12 cellular contexts compared by ENCODE assay signal in the genomic region with DNA sequence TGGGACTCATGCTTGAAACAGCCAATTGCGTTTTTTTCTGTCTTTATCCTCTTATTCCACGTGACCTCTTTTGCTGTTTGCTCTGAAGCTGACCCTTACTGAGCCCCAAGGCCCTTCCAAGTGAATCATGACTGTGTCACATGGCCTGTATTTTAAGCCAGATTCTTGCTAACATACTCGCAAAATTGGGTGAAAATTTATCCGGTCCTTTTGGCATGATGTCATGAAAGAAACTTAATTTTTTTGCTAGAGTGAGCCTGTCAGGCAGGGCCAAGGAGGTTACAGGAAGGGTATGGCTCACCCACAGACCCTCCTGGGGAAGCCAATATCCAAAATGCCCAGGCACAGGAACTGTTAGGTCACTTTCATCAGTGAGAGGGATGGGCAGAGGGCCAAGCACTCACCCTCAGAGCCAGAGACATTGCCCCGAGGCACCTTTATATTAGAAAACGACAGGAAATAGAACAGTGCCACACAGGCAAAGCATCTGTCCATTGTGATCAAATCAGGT.
A peak's percentile ranks its signal among the peaks of the same experiment; 100 is the strongest.
DNase-seq lines count a peak whose midpoint lies in the region; ATAC-seq and TF ChIP-seq lines count a peak whose summit lies in the region.
"Had no signal": no experiment of that assay in that cellular context is flagged by ENCODE, and none has a peak within 500 bp of the region (broad histone marks: within the 10 kb centered on the region; RNA-seq: fewer than 3 reads in every experiment).

No MANE protein-coding gene starts in this region.

- no TSS peak for BruUV-seq in mammary epithelial cell (replicated peaks; lab: Mats Ljungman, UMichigan)

- H2AFZ ChIP-seq in DND-41 (ENCODE audit: low read depth, low read length) (peak overlapping the region; percentile 22; the same call in 1 of the 2 replicates), mammary epithelial cell (ENCODE audit: low read depth, low read length) (no peak overlapping the region), osteoblast (ENCODE audit: low read length) (peak overlapping the region; percentile 32)

- H3K4me3 ChIP-seq in DND-41 (ENCODE audit: low read depth in 1 of 2, low read length in 2 of 2): peak overlapping the region; percentile 19 to 61
- H3K4me3 ChIP-seq in mammary epithelial cell (replicated peaks in 1 of 3; ENCODE audit: insufficient read depth in 1 of 3, low read depth in 2 of 3, low read length in 3 of 3): no peak overlapping the region
- H3K4me3 ChIP-seq in osteoblast (ENCODE audit: insufficient read depth, low read length): no peak overlapping the region
- no peak overlapping the region for H3K4me3 ChIP-seq in testis
- H3K4me3 ChIP-seq: left lung, psoas muscle, SK-N-MC, vagina had no signal

- peaks cover 81% of the 10 kb centered on the region for H3K79me2 ChIP-seq in DND-41 (ENCODE audit: insufficient read depth, low read length)
- H3K79me2 ChIP-seq in mammary epithelial cell (ENCODE audit: insufficient read depth, low read length): no peaks in the 10 kb centered on the region
- no peaks in the 10 kb centered on the region for H3K79me2 ChIP-seq in osteoblast (ENCODE audit: insufficient read depth, low read length)

- peak; percentile 50 for ATAC-seq in DND-41 (ENCODE audit: insufficient read depth, low read depth)
- no peak for ATAC-seq in GM18867 (IDR thresholded peaks at IDR 0.05; ENCODE audit: unreplicated experiment)
- ATAC-seq: left lung, psoas muscle had no signal

- in situ Hi-C loops in mammary epithelial cell (cut with MboI; ENCODE audit: low sequenced_read_pairs in 2 of 2): no loop called here

- peak overlapping the region; percentile 98 for H3K27ac ChIP-seq in DND-41 (ENCODE audit: low read length)
- H3K27ac ChIP-seq in mammary epithelial cell (ENCODE audit: insufficient read depth, low read depth, low read length): no peak overlapping the region
- H3K27ac ChIP-seq in osteoblast (ENCODE audit: low read depth, low read length): peak overlapping the region; percentile 23
- no peak overlapping the region for H3K27ac ChIP-seq in testis
- H3K27ac ChIP-seq: left lung, psoas muscle, SK-N-MC, vagina had no signal

- no peak for TF ChIP-seq CTCF in DND-41 (IDR thresholded peaks at IDR 0.05; ENCODE audit: borderline replicate concordance, extremely low read depth, low read length, poor library complexity, severe bottlenecking)
- no peak for TF ChIP-seq CTCF in mammary epithelial cell (conservative IDR thresholded peaks at IDR 0.05 in 1 of 2, IDR thresholded peaks at IDR 0.05 in 1 of 2; ENCODE audit: extremely low read depth in 1 of 2, insufficient read depth in 1 of 2, low read depth in 1 of 2, low read length in 2 of 2)
- TF ChIP-seq CTCF in osteoblast (IDR thresholded peaks at IDR 0.05; ENCODE audit: extremely low read depth, low read depth, low read length): no peak
- no peak for TF ChIP-seq CTCF in testis (IDR thresholded peaks at IDR 0.05)

- H4K20me1 ChIP-seq in DND-41 (ENCODE audit: insufficient read depth, low read length): no peaks in the 10 kb centered on the region
- H4K20me1 ChIP-seq in mammary epithelial cell (ENCODE audit: insufficient read depth, low read length): no peaks in the 10 kb centered on the region
- no peaks in the 10 kb centered on the region for H4K20me1 ChIP-seq in osteoblast (ENCODE audit: insufficient read depth, low read length)

- WGBS in mammary epithelial cell (ENCODE audit: low coverage, missing lambda C conversion rate): 6% methylated on average over 6 of the region's 6 CpGs
- 44 to 51% methylated on average over 6 of the region's 6 CpGs for WGBS in testis, 2 donors

- peaks cover 92% of the 10 kb centered on the region for H3K4me1 ChIP-seq in DND-41 (ENCODE audit: insufficient read depth, low read length)
- H3K4me1 ChIP-seq in mammary epithelial cell (ENCODE audit: insufficient read depth, low read length): peaks cover 24% of the 10 kb centered on the region
- H3K4me1 ChIP-seq in osteoblast (ENCODE audit: insufficient read depth, low read length): peaks cover 18% of the 10 kb centered on the region
- peaks cover 3% of the 10 kb centered on the region for H3K4me1 ChIP-seq in testis
- H3K4me1 ChIP-seq: psoas muscle had no signal

- intact Hi-C loops in mammary epithelial cell (cut with micrococcal nuclease) (no loop called here), testis (cut with DNase I; ENCODE audit: low total_unique reads) (no loop called here)

- TF ChIP-seq POLR2A in testis (IDR thresholded peaks at IDR 0.05): no peak

- DNase-seq in DND-41 (no peak), NCI-H1092 treated with DMSO at 0.1 percent for 48 hours (lab: John Stamatoyannopoulos, UW) (peak; percentile 74), mammary epithelial cell (peak; percentile 56), osteoblast (ENCODE audit: insufficient read length, low spot score, missing footprints) (peak; percentile 86), testis (no peak), NCI-H446 (lab: John Stamatoyannopoulos, UW) (no peak)
- DNase-seq: activated CD4-positive, alpha-beta T cell treated with anti-CD3 and anti-CD28 coated beads, Interleukin-2, amount 10 ng/mL, durations not matched to agents 24 days and 14 days; left lung; psoas muscle had no signal

- H3K4me2 ChIP-seq in DND-41 (ENCODE audit: insufficient read depth, low read length): peak overlapping the region; percentile 70
- peak overlapping the region; percentile 32 for H3K4me2 ChIP-seq in mammary epithelial cell (ENCODE audit: insufficient read depth, low read depth, low read length)
- peak overlapping the region; percentile 40 for H3K4me2 ChIP-seq in osteoblast (ENCODE audit: insufficient read depth, low read length)

- H3K36me3 ChIP-seq in DND-41 (ENCODE audit: insufficient read depth, low read length): peaks cover 52% of the 10 kb centered on the region
- H3K36me3 ChIP-seq in mammary epithelial cell (ENCODE audit: insufficient read depth, low read length): no peaks in the 10 kb centered on the region
- H3K36me3 ChIP-seq in osteoblast (ENCODE audit: insufficient read depth, low read length): no peaks in the 10 kb centered on the region
- no peaks in the 10 kb centered on the region for H3K36me3 ChIP-seq in testis (ENCODE audit: low read depth, missing control alignments)
- H3K36me3 ChIP-seq: left lung, vagina had no signal

- H3K9ac ChIP-seq in DND-41 (ENCODE audit: low read depth, low read length) (peak overlapping the region; percentile 73), mammary epithelial cell (ENCODE audit: insufficient read depth, low read length) (no peak overlapping the region)

- H3K27me3 ChIP-seq in DND-41 (ENCODE audit: insufficient read depth, low read length, poor library complexity) (no peaks in the 10 kb centered on the region), mammary epithelial cell (ENCODE audit: insufficient read depth, low read length) (no peaks in the 10 kb centered on the region), osteoblast (ENCODE audit: insufficient read depth, low read length) (no peaks in the 10 kb centered on the region), testis (no peaks in the 10 kb centered on the region)
- H3K27me3 ChIP-seq: left lung, vagina had no signal

- dilution Hi-C loops in mammary epithelial cell (cut with HindIII; ENCODE audit: low sequenced_read_pairs): no loop called here

- CTCF ChIA-PET in mammary epithelial cell (lab: Charles Lee; ENCODE audit: low non-redundant PET): interaction anchor here (0.5 kb wide), 1 partner anchor 28 kb away, joined by 4 read pairs; no protein-coding TSS in a partner anchor

- no peaks in the 10 kb centered on the region for H3K9me3 ChIP-seq in DND-41 (ENCODE audit: insufficient read depth, low read length, severe bottlenecking)
- H3K9me3 ChIP-seq in mammary epithelial cell (replicated peaks; ENCODE audit: insufficient read depth, low read length): no peaks in the 10 kb centered on the region
- no peaks in the 10 kb centered on the region for H3K9me3 ChIP-seq in osteoblast (ENCODE audit: low read depth, low read length)
- no peaks in the 10 kb centered on the region for H3K9me3 ChIP-seq in testis
- H3K9me3 ChIP-seq: left lung, psoas muscle, vagina had no signal

Comparison
In these comparisons a context has a peak if more than half of its experiments do, and no peak if none do; other contexts are left out.
1. DNase-seq: peak in NCI-H1092 treated with DMSO at 0.1 percent for 48 hours (single experiment), mammary epithelial cell (single experiment) and osteoblast (single experiment); none in DND-41 (single experiment), testis (single experiment) and NCI-H446 (0 of 2).
2. H3K27ac ChIP-seq: peak in DND-41 (single experiment) and osteoblast (single experiment); none in mammary epithelial cell (single experiment) and testis (0 of 2).
3. H3K4me3 ChIP-seq: peak in DND-41 (2 of 2); none in mammary epithelial cell (0 of 3), osteoblast (single experiment) and testis (0 of 2).
4. Peak in every context shown above with its lines, with median percentiles within 50 percentile points of each other: H3K4me2 ChIP-seq.